Comparison of ENCODE assay signal across 23 cellular contexts in the genomic region with DNA sequence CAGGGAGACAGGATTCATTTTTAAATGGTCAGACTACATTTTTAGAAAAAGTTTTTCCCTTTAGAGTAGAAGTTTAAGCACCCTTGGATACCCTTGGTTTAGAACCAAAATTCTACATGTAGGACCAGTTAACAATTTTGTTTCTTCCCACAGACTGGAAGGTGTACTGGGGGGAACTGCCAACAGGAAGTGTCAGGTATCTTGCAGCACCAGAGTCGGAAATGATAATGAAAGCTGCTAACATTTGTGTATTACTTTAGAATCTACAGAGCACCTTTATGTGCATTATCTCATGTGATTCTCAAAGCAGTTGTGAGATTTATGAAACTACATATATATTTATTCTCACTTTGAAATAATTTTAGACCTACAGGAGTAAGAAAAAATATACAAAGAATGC.
"Had no signal": no experiment of that assay in that cellular context is flagged by ENCODE, and none has a peak within 500 bp of the region (broad histone marks: within the 10 kb centered on the region; RNA-seq: fewer than 3 reads in every experiment).

No MANE protein-coding gene starts in this region.

- H3K36me3 Mint-ChIP-seq: activated naive CD8-positive, alpha-beta T cell; memory B cell had no signal

- DNase-seq: activated CD4-positive, alpha-beta T cell treated with anti-CD3 and anti-CD28 coated beads for 1 hour; activated CD8-positive, alpha-beta memory T cell treated with anti-CD3 and anti-CD28 coated beads for 24 hours; activated CD8-positive, alpha-beta memory T cell treated with anti-CD3 and anti-CD28 coated beads, Interleukin-2, amount 50 U/mL, for 48 hours; activated effector memory CD4-positive, alpha-beta T cell treated with anti-CD3 and anti-CD28 coated beads, Interleukin-2, amount 50 U/mL, for 16 hours; activated T-cell treated with anti-CD3 and anti-CD28 coated beads, Interleukin-2, amount 50 U/mL, for 72 hours; dorsolateral prefrontal cortex; foreskin melanocyte; hypothalamus; islet precursor cell; left ventricle myocardium inferior; naive thymus-derived CD8-positive, alpha-beta T cell; sigmoid colon; stimulated activated CD4-positive, alpha-beta T cell treated with anti-CD3 and anti-CD28 coated beads, Interleukin-4, amount 100 ng/mL, for 4 hours; SW 1271; T-helper 2 cell; upper lobe of left lung had no signal

- H3K4me3 ChIP-seq: dorsolateral prefrontal cortex, left ventricle myocardium inferior, sigmoid colon, thoracic aorta, upper lobe of left lung had no signal

- H3K9me3 Mint-ChIP-seq: activated T-cell treated with anti-CD3 and anti-CD28 coated beads, Interleukin-2, amount 50 U/mL, for 72 hours; naive thymus-derived CD8-positive, alpha-beta T cell; stimulated activated memory B cell treated with anti-CD40 and anti-IgM and Interleukin-4, amounts not matched to agents 10 μg/mL and 1 μg/mL and 100 μg/mL, for 72 hours had no signal

- H3K27ac Mint-ChIP-seq: activated naive CD8-positive, alpha-beta T cell; activated T-cell treated with anti-CD3 and anti-CD28 coated beads, Interleukin-2, amount 50 U/mL, for 72 hours; memory B cell; naive thymus-derived CD8-positive, alpha-beta T cell; stimulated activated memory B cell treated with anti-CD40 and anti-IgM and Interleukin-4, amounts not matched to agents 10 μg/mL and 1 μg/mL and 100 μg/mL, for 72 hours had no signal

- H3K9me3 ChIP-seq: left ventricle myocardium inferior, thoracic aorta, upper lobe of left lung had no signal

- ATAC-seq: activated T-cell treated with anti-CD3 and anti-CD28 coated beads, Interleukin-2, amount 50 U/mL, for 72 hours; naive thymus-derived CD8-positive, alpha-beta T cell; stimulated activated memory B cell treated with anti-CD40 and anti-IgM and Interleukin-4, amounts not matched to agents 10 μg/mL and 1 μg/mL and 100 μg/mL, for 72 hours had no signal

- H3K27ac ChIP-seq: epithelial cell of prostate, left ventricle myocardium inferior, parathyroid adenoma, sigmoid colon, thoracic aorta, upper lobe of left lung, VCaP had no signal

- H3K27me3 ChIP-seq: dorsolateral prefrontal cortex, sigmoid colon, upper lobe of left lung had no signal

- H3K27me3 Mint-ChIP-seq: memory B cell; stimulated activated memory B cell treated with anti-CD40 and anti-IgM and Interleukin-4, amounts not matched to agents 10 μg/mL and 1 μg/mL and 100 μg/mL, for 72 hours had no signal

- H3K4me3 Mint-ChIP-seq: activated naive CD8-positive, alpha-beta T cell; activated T-cell treated with anti-CD3 and anti-CD28 coated beads, Interleukin-2, amount 50 U/mL, for 72 hours; memory B cell; naive thymus-derived CD8-positive, alpha-beta T cell; stimulated activated memory B cell treated with anti-CD40 and anti-IgM and Interleukin-4, amounts not matched to agents 10 μg/mL and 1 μg/mL and 100 μg/mL, for 72 hours had no signal

- H3K4me1 Mint-ChIP-seq: memory B cell; stimulated activated memory B cell treated with anti-CD40 and anti-IgM and Interleukin-4, amounts not matched to agents 10 μg/mL and 1 μg/mL and 100 μg/mL, for 72 hours had no signal

- H3K36me3 ChIP-seq: left ventricle myocardium inferior, sigmoid colon, thoracic aorta had no signal
